ENCODE assay signal across 34 cellular contexts in genomic region chr2:51194656-51195055, GRCh38.
"Had no signal": no experiment of that assay in that cellular context is flagged by ENCODE, and none has a peak within 500 bp of the region (broad histone marks: within the 10 kb centered on the region; RNA-seq: fewer than 3 reads in every experiment).

No MANE protein-coding gene starts in this region.

- DNase-seq: Karpas-422, Kasumi-1, KG1, MG63, MM.1S, MV-4-11, NCI-H1048, NCI-H1092, NCI-H1092 treated with DMSO at 0.1 percent for 48 hours, NCI-H1105, NCI-H1105 treated with DMSO at 0.1 percent for 48 hours, NCI-H1417, NCI-H1417 treated with DMSO at 0.1 percent for 48 hours, NCI-H1436, NCI-H1436 treated with DMSO at 0.1 percent for 48 hours, NCI-H146, NCI-H1694, NCI-H1694 treated with DMSO at 0.1 percent for 48 hours, NCI-H187, NCI-H187 treated with DMSO at 0.1 percent for 48 hours, NCI-H1930, NCI-H2029, NCI-H2029 treated with DMSO at 0.1 percent for 48 hours, NCI-H2081, NCI-H2081 treated with DMSO at 0.1 percent for 48 hours, NCI-H2107, NCI-H2171, NCI-H2171 treated with DMSO at 0.1 percent for 48 hours, NCI-H2227 treated with DMSO at 0.1 percent for 48 hours, NCI-H226, NCI-H345, NCI-H446, NCI-H446 treated with DMSO at 0.1 percent for 48 hours had no signal

- H3K27ac ChIP-seq: KMS-11 had no signal

- H3K4me2 ChIP-seq: KMS-11 had no signal

- H3K36me3 ChIP-seq: MG63 had no signal

- H3K4me3 ChIP-seq: MG63 had no signal

- H3K9me3 ChIP-seq: MG63 had no signal

- H3K27me3 ChIP-seq: MG63 had no signal
